24 cellular contexts compared by ENCODE assay signal in genomic region chr1:114063544-114063943, GRCh38.
"Had no signal": no experiment of that assay in that cellular context is flagged by ENCODE, and none has a peak within 500 bp of the region (broad histone marks: within the 10 kb centered on the region; RNA-seq: fewer than 3 reads in every experiment).

No MANE protein-coding gene starts in this region.

- H3K27ac ChIP-seq: breast epithelium, Peyer's patch, RWPE1, SJCRH30 had no signal

- H3K27ac Mint-ChIP-seq: activated CD8-positive, alpha-beta T cell treated with anti-CD3 and anti-CD28 coated beads, Interleukin-2, amount 10 ng/mL, durations not matched to agents 7 days and 5 days; activated naive CD4-positive, alpha-beta T cell treated with anti-CD3 and anti-CD28 coated beads, Interleukin-2, amount 50 U/mL, for 24 hours; T-helper 1 cell treated with Interleukin-12 subunit alpha and Interleukin-12 subunit beta and Interleukin-4 antibody, amounts not matched to agents 30 μg/mL and 1 μg/mL, for 36 hours had no signal

- H3K4me1 Mint-ChIP-seq: activated naive CD4-positive, alpha-beta T cell treated with anti-CD3 and anti-CD28 coated beads, Interleukin-2, amount 50 U/mL, for 24 hours had no signal

- H3K4me3 ChIP-seq: breast epithelium, Peyer's patch, SJCRH30 had no signal

- H3K36me3 ChIP-seq: breast epithelium, Peyer's patch, SJCRH30 had no signal

- DNase-seq: activated CD4-positive, alpha-beta T cell treated with anti-CD3 and anti-CD28 coated beads for 48 hours; activated CD4-positive, alpha-beta T cell treated with anti-CD3 and anti-CD28 coated beads, Interleukin-2, amount 50 U/mL, for 4 hours; activated CD4-positive, CD25-positive, alpha-beta regulatory T cell; activated CD8-positive, alpha-beta memory T cell treated with anti-CD3 and anti-CD28 coated beads, Interleukin-2, amount 50 U/mL, for 48 hours; activated CD8-positive, alpha-beta T cell treated with anti-CD3 and anti-CD28 coated beads, Interleukin-2, amount 10 ng/mL, durations not matched to agents 7 days and 5 days; activated effector memory CD4-positive, alpha-beta T cell treated with Interleukin-2 at 50 U/mL for 16 hours; activated naive CD4-positive, alpha-beta T cell; activated T-cell treated with anti-CD3 and anti-CD28 coated beads, Interleukin-2, amount 50 U/mL, for 1 hour; aorta; central memory CD4-positive, alpha-beta T cell; IMR-90; KBM-7; NCI-H1092; NCI-H2029; NCI-H2107; NCI-H2227 treated with DMSO at 0.1 percent for 48 hours; Peyer's patch; Right ventricle myocardium superior; SJCRH30; T-helper 9 cell had no signal

- H3K27me3 ChIP-seq: breast epithelium, Peyer's patch, SJCRH30 had no signal

- H3K4me3 Mint-ChIP-seq: activated CD8-positive, alpha-beta T cell treated with anti-CD3 and anti-CD28 coated beads, Interleukin-2, amount 10 ng/mL, durations not matched to agents 7 days and 5 days; activated naive CD4-positive, alpha-beta T cell treated with anti-CD3 and anti-CD28 coated beads, Interleukin-2, amount 50 U/mL, for 24 hours; T-helper 1 cell treated with Interleukin-12 subunit alpha and Interleukin-12 subunit beta and Interleukin-4 antibody, amounts not matched to agents 30 μg/mL and 1 μg/mL, for 36 hours had no signal

- H3K36me3 Mint-ChIP-seq: activated naive CD4-positive, alpha-beta T cell treated with anti-CD3 and anti-CD28 coated beads, Interleukin-2, amount 50 U/mL, for 24 hours had no signal

- H3K4me1 ChIP-seq: breast epithelium, Peyer's patch had no signal

- ATAC-seq: activated CD8-positive, alpha-beta T cell treated with anti-CD3 and anti-CD28 coated beads, Interleukin-2, amount 10 ng/mL, durations not matched to agents 7 days and 5 days had no signal
